21 cellular contexts compared by ENCODE assay signal in genomic region chr1:189904509-189904908, GRCh38.
DNase-seq lines count a peak whose midpoint lies in the region; ATAC-seq, FAIRE-seq and TF ChIP-seq lines count a peak whose summit lies in the region.
"Had no signal": no experiment of that assay in that cellular context is flagged by ENCODE, and none has a peak within 500 bp of the region (broad histone marks: within the 10 kb centered on the region; RNA-seq: fewer than 3 reads in every experiment).

No MANE protein-coding gene starts in this region.

- H4K20me1 ChIP-seq in HepG2 (ENCODE audit: insufficient read depth, low read length) (no peaks in the 10 kb centered on the region), IMR-90 (ENCODE audit: insufficient read depth, low read length) (no peaks in the 10 kb centered on the region), K562 (replicated peaks; ENCODE audit: control insufficient read depth, insufficient read depth, low read length) (no peaks in the 10 kb centered on the region)
- H4K20me1 ChIP-seq: BLaER1 had no signal

- no peak overlapping the region for H2AK5ac ChIP-seq in IMR-90 (ENCODE audit: low read depth, low read length)

- H3K23ac ChIP-seq in IMR-90 (ENCODE audit: low read depth, low read length): no peak overlapping the region

- no peak overlapping the region for H3K4ac ChIP-seq in IMR-90 (ENCODE audit: low read depth, low read length)

- no peak overlapping the region for H3K27ac Mint-ChIP-seq in stimulated activated naive CD8-positive, alpha-beta T cell treated with anti-CD3 and anti-CD28 coated beads, Interleukin-15, amount 100 ng/mL, for 72 hours
- H3K27ac Mint-ChIP-seq: CD14-positive monocyte; CD4-positive, alpha-beta memory T cell; CD4-positive, CD25-positive, alpha-beta regulatory T cell; CD8-positive, alpha-beta memory T cell had no signal

- no peak overlapping the region for H2BK120ac ChIP-seq in IMR-90 (ENCODE audit: low read depth, low read length)

- no peaks in the 10 kb centered on the region; a peak in 1 of 5 replicates for H3K27me3 ChIP-seq in HepG2 (ENCODE audit: control insufficient read depth in 1 of 2, insufficient read depth in 2 of 2, low read length in 2 of 2)
- H3K27me3 ChIP-seq in right lobe of liver: no peaks in the 10 kb centered on the region
- H3K27me3 ChIP-seq in IMR-90 (ENCODE audit: control insufficient read depth, insufficient read depth, low read length): no peaks in the 10 kb centered on the region
- no peaks in the 10 kb centered on the region for H3K27me3 ChIP-seq in K562 (ENCODE audit: control insufficient read depth in 2 of 2, insufficient read depth in 2 of 2, low read length in 2 of 2)
- H3K27me3 ChIP-seq: BE2C, BLaER1 had no signal

- H3K9ac ChIP-seq in HepG2 (ENCODE audit: insufficient read depth, low read depth, low read length): no peak overlapping the region
- no peak overlapping the region for H3K9ac ChIP-seq in IMR-90 (ENCODE audit: low read depth, low read length)
- no peak overlapping the region for H3K9ac ChIP-seq in K562 (ENCODE audit: insufficient read depth in 1 of 2, low read depth in 2 of 2, low read length in 2 of 2)
- H3K9ac ChIP-seq: BLaER1 had no signal

- H3K79me1 ChIP-seq in IMR-90 (ENCODE audit: low read depth in 1 of 2, low read length in 2 of 2): no peaks in the 10 kb centered on the region

- H3K18ac ChIP-seq in IMR-90 (ENCODE audit: low read depth, low read length): no peak overlapping the region

- TF ChIP-seq CTCF in HepG2 (CRISPR knock-in tag; IDR thresholded peaks at IDR 0.05) (no peak), right lobe of liver (IDR thresholded peaks at IDR 0.05) (no peak), IMR-90 (conservative IDR thresholded peaks at IDR 0.05; ENCODE audit: low read depth, low read length) (no peak), K562 (IDR thresholded peaks at IDR 0.05 in 2 of 3, conservative IDR thresholded peaks at IDR 0.05 in 1 of 3; ENCODE audit: insufficient read depth in 2 of 3, low read depth in 1 of 3, low read length in 3 of 3) (no peak)

- BruUV-seq in HepG2 (replicated peaks; lab: Mats Ljungman, UMichigan) (no TSS peak), IMR-90 (replicated peaks; lab: Mats Ljungman, UMichigan) (no TSS peak), K562 (replicated peaks; lab: Mats Ljungman, UMichigan) (no TSS peak)

- CTCF ChIA-PET in HepG2 (lab: Yijun Ruan, JAX; ENCODE audit: low intra/inter-chr PET ratio, low total read pairs): no interaction called here
- CTCF ChIA-PET in IMR-90 (lab: Yijun Ruan, JAX): no interaction called here
- CTCF ChIA-PET in K562 (lab: Yijun Ruan, JAX; ENCODE audit: low intra/inter-chr PET ratio): no interaction called here

- H2BK5ac ChIP-seq in IMR-90 (ENCODE audit: low read depth, low read length, poor library complexity, severe bottlenecking): no peak overlapping the region

- FAIRE-seq in HepG2 (lab: Jason Lieb, UNC): no peak
- FAIRE-seq in K562 (lab: Jason Lieb, UNC): no peak
- FAIRE-seq: G401.6, GM12891, GM19239 had no signal

- no peak overlapping the region for H3K4me3 ChIP-seq in HepG2 (replicated peaks in 1 of 3; ENCODE audit: insufficient read depth in 1 of 3, low read depth in 2 of 3, low read length in 3 of 3)
- H3K4me3 ChIP-seq in right lobe of liver: no peak overlapping the region
- no peak overlapping the region for H3K4me3 ChIP-seq in IMR-90 (ENCODE audit: insufficient read depth, low read depth, low read length)
- H3K4me3 ChIP-seq in K562: no peak overlapping the region
- H3K4me3 ChIP-seq: BLaER1 had no signal

- H3K14ac ChIP-seq in IMR-90 (replicated peaks; ENCODE audit: low read depth, low read length): no peak overlapping the region

- H2BK20ac ChIP-seq in IMR-90 (ENCODE audit: low read depth, low read length): no peak overlapping the region

- H2AK9ac ChIP-seq in IMR-90 (replicated peaks; ENCODE audit: low read depth, low read length, poor library complexity): no peak overlapping the region

- TF ChIP-seq EP300 in HepG2 (IDR thresholded peaks at IDR 0.05; ENCODE audit: low read depth in 2 of 2, low read length in 2 of 2): no peak
- no peak for TF ChIP-seq EP300 in HepG2 (CRISPR knock-in tag; IDR thresholded peaks at IDR 0.05; ENCODE audit: borderline replicate concordance)
- no peak for TF ChIP-seq EP300 in K562 (IDR thresholded peaks at IDR 0.05; ENCODE audit: low read length)

- TF ChIP-seq RAD21 in HepG2 (CRISPR knock-in tag; IDR thresholded peaks at IDR 0.05): no peak
- no peak for TF ChIP-seq RAD21 in IMR-90 (IDR thresholded peaks at IDR 0.05; ENCODE audit: low read length)
- TF ChIP-seq RAD21 in K562 (CRISPR knock-in tag; conservative IDR thresholded peaks at IDR 0.05 in 1 of 2, IDR thresholded peaks at IDR 0.05 in 1 of 2): no peak

- no peak overlapping the region for H2BK15ac ChIP-seq in IMR-90 (ENCODE audit: low read depth, low read length)

- POLR2A ChIA-PET in HepG2 (lab: Yijun Ruan, JAX): no interaction called here
- POLR2A ChIA-PET in IMR-90 (lab: Charles Lee; ENCODE audit: unreplicated experiment): no interaction called here
- POLR2A ChIA-PET in K562 (lab: Yijun Ruan, JAX): no interaction called here

- no peak overlapping the region for H4K8ac ChIP-seq in IMR-90 (ENCODE audit: low read depth in 2 of 2, low read length in 2 of 2)

- no peak overlapping the region for H2AFZ ChIP-seq in HepG2 (ENCODE audit: low read length)
- H2AFZ ChIP-seq in IMR-90 (replicated peaks; ENCODE audit: low read length, poor library complexity): no peak overlapping the region
- H2AFZ ChIP-seq in K562 (ENCODE audit: low read depth, low read length): no peak overlapping the region

- H3K4me3 Mint-ChIP-seq in stimulated activated naive CD8-positive, alpha-beta T cell treated with anti-CD3 and anti-CD28 coated beads, Interleukin-15, amount 100 ng/mL, for 72 hours: no peak overlapping the region
- H3K4me3 Mint-ChIP-seq: CD14-positive monocyte; CD4-positive, alpha-beta memory T cell; CD4-positive, CD25-positive, alpha-beta regulatory T cell; CD8-positive, alpha-beta memory T cell had no signal

- DNase-seq in HepG2 (ENCODE audit: low spot score): no peak
- DNase-seq in right lobe of liver: no peak
- no peak for DNase-seq in IMR-90
- DNase-seq in K562 (ENCODE audit: extremely low read depth in 1 of 4, low spot score in 3 of 4): no peak
- no peak for DNase-seq in stimulated activated naive CD8-positive, alpha-beta T cell treated with anti-CD3 and anti-CD28 coated beads, Interleukin-15, amount 100 ng/mL, for 72 hours
- DNase-seq: ACHN; BE2C; C1 segment of cervical spinal cord; CD4-positive, alpha-beta memory T cell; CD4-positive, CD25-positive, alpha-beta regulatory T cell; CD8-positive, alpha-beta memory T cell; COR-L47; DMS79 treated with DMSO at 0.1 percent for 48 hours; GF-D8 had no signal

- H3K27ac ChIP-seq in HepG2 (ENCODE audit: extremely low read length, insufficient read depth, low read length): no peak overlapping the region
- H3K27ac ChIP-seq in right lobe of liver: no peak overlapping the region
- no peak overlapping the region for H3K27ac ChIP-seq in IMR-90 (ENCODE audit: insufficient read depth, low read length)
- no peak overlapping the region for H3K27ac ChIP-seq in K562 (ENCODE audit: extremely low read depth, low read depth, low read length)
- H3K27ac ChIP-seq: 22Rv1, BLaER1 had no signal

- H3K4me2 ChIP-seq in HepG2 (ENCODE audit: low read depth, low read length) (no peak overlapping the region), IMR-90 (ENCODE audit: low read depth, low read length) (no peak overlapping the region), K562 (ENCODE audit: insufficient read depth, low read length) (no peak overlapping the region)
- H3K4me2 ChIP-seq: BLaER1 had no signal

- intact Hi-C loops in HepG2 (cut with micrococcal nuclease; ENCODE audit: unreplicated experiment) (no loop called here), right lobe of liver (cut with DNase I) (no loop called here), IMR-90 (cut with micrococcal nuclease) (no loop called here), K562 (cut with micrococcal nuclease) (no loop called here)

- ATAC-seq in HepG2 (no peak), right lobe of liver (no peak), IMR-90 (ENCODE audit: low read depth) (no peak), K562 (no peak), GM21390 (IDR thresholded peaks at IDR 0.05; ENCODE audit: unreplicated experiment) (no peak)
- ATAC-seq in stimulated activated naive CD8-positive, alpha-beta T cell treated with anti-CD3 and anti-CD28 coated beads, Interleukin-15, amount 100 ng/mL, for 72 hours: no peak

- in situ Hi-C loops in HepG2 (cut with HindIII; ENCODE audit: extremely low pct_ligation_motif_present, low pct_unique_long_range_greater_than_20kb) (no loop called here), IMR-90 (cut with MboI; ENCODE audit: low sequenced_read_pairs) (no loop called here), K562 (cut with MboI) (no loop called here)

- H3K79me2 ChIP-seq in HepG2 (ENCODE audit: insufficient read depth, low read length): no peaks in the 10 kb centered on the region
- no peaks in the 10 kb centered on the region for H3K79me2 ChIP-seq in K562 (ENCODE audit: control insufficient read depth, insufficient read depth, low read length)

- no peak overlapping the region for H4K5ac ChIP-seq in IMR-90 (ENCODE audit: low read depth, low read length)

- H3K9me3 ChIP-seq in HepG2 (ENCODE audit: low read length) (no peaks in the 10 kb centered on the region), right lobe of liver (no peaks in the 10 kb centered on the region), IMR-90 (ENCODE audit: control insufficient read depth, insufficient read depth, low read length) (no peaks in the 10 kb centered on the region), K562 (replicated peaks; ENCODE audit: control insufficient read depth, insufficient read depth, low read depth, low read length) (no peaks in the 10 kb centered on the region)
- H3K9me3 ChIP-seq: BE2C, BLaER1 had no signal

- no peaks in the 10 kb centered on the region for H3K4me1 Mint-ChIP-seq in stimulated activated naive CD8-positive, alpha-beta T cell treated with anti-CD3 and anti-CD28 coated beads, Interleukin-15, amount 100 ng/mL, for 72 hours
- H3K4me1 Mint-ChIP-seq: CD14-positive monocyte; CD4-positive, alpha-beta memory T cell; CD4-positive, CD25-positive, alpha-beta regulatory T cell; CD8-positive, alpha-beta memory T cell had no signal

- H3K9me3 Mint-ChIP-seq in stimulated activated naive CD8-positive, alpha-beta T cell treated with anti-CD3 and anti-CD28 coated beads, Interleukin-15, amount 100 ng/mL, for 72 hours: peaks cover 23 to 37% of the 10 kb centered on the region in 2 donors

- H3K27me3 Mint-ChIP-seq in stimulated activated naive CD8-positive, alpha-beta T cell treated with anti-CD3 and anti-CD28 coated beads, Interleukin-15, amount 100 ng/mL, for 72 hours: no peaks in the 10 kb centered on the region
- H3K27me3 Mint-ChIP-seq: CD4-positive, alpha-beta memory T cell; CD4-positive, CD25-positive, alpha-beta regulatory T cell; CD8-positive, alpha-beta memory T cell had no signal

- H4K91ac ChIP-seq in IMR-90 (ENCODE audit: insufficient read depth, low read depth, low read length): no peak overlapping the region

- dilution Hi-C loops in IMR-90 (cut with HindIII; ENCODE audit: low sequenced_read_pairs, unreplicated experiment): no loop called here

- H3K36me3 ChIP-seq in HepG2 (replicated peaks in 1 of 2; ENCODE audit: control insufficient read depth in 1 of 2, insufficient read depth in 2 of 2, low read length in 2 of 2): no peaks in the 10 kb centered on the region
- no peaks in the 10 kb centered on the region for H3K36me3 ChIP-seq in right lobe of liver
- no peaks in the 10 kb centered on the region for H3K36me3 ChIP-seq in IMR-90 (ENCODE audit: control insufficient read depth, insufficient read depth, low read length)
- H3K36me3 ChIP-seq in K562 (ENCODE audit: control insufficient read depth, insufficient read depth, low read length): no peaks in the 10 kb centered on the region
- H3K36me3 ChIP-seq: BE2C, BLaER1 had no signal

- 4% methylated on average over 2 of the region's 2 CpGs for WGBS in HepG2 (ENCODE audit: low lambda C conversion rate)
- 47% methylated on average over 2 of the region's 2 CpGs for WGBS in right lobe of liver (ENCODE audit: insufficient coverage, low coverage, low lambda C conversion rate, missing lambda C conversion rate)
- no CpG with 5 or more reads among the region's 2 CpGs for WGBS in IMR-90 (ENCODE audit: extremely low coverage in 2 of 2, insufficient read length in 1 of 2), 2 experiments
- 0% methylated on average over 2 of the region's 2 CpGs for WGBS in K562 (ENCODE audit: insufficient coverage, low coverage, missing lambda C conversion rate)

- H3K9me1 ChIP-seq in IMR-90 (ENCODE audit: insufficient read depth, low read length) (no peaks in the 10 kb centered on the region), K562 (ENCODE audit: control insufficient read depth, insufficient read depth, low read length) (no peaks in the 10 kb centered on the region)

- TF ChIP-seq POLR2A in HepG2 (IDR thresholded peaks at IDR 0.05; ENCODE audit: insufficient read depth in 1 of 2, low read depth in 2 of 2, low read length in 2 of 2) (no peak), right lobe of liver (IDR thresholded peaks at IDR 0.05) (no peak), IMR-90 (IDR thresholded peaks at IDR 0.05; ENCODE audit: low read depth, low read length) (no peak), K562 (conservative IDR thresholded peaks at IDR 0.05) (no peak)

- no peak overlapping the region for H3K56ac ChIP-seq in IMR-90 (ENCODE audit: extremely low read depth, insufficient read depth, low read length)

- no peaks in the 10 kb centered on the region for H3K4me1 ChIP-seq in HepG2 (ENCODE audit: insufficient read depth, low read length)
- H3K4me1 ChIP-seq in right lobe of liver: no peaks in the 10 kb centered on the region
- H3K4me1 ChIP-seq in IMR-90 (ENCODE audit: control insufficient read depth, insufficient read depth, low read length): no peaks in the 10 kb centered on the region
- H3K4me1 ChIP-seq in K562 (replicated peaks in 1 of 2; ENCODE audit: control insufficient read depth in 2 of 2, insufficient read depth in 2 of 2, low read length in 2 of 2): no peaks in the 10 kb centered on the region
- H3K4me1 ChIP-seq: BE2C had no signal

Comparison
In these comparisons a context has a peak if more than half of its experiments do, and no peak if none do; other contexts are left out.
1. Of the 241 proteins assayed by ChIP-seq in both HepG2 and K562: peak only in HepG2: MAFF; only in K562: none; in both: none; in neither: 239; mixed calls (peak in some experiments, not most) for 1.